In the genomic region with DNA sequence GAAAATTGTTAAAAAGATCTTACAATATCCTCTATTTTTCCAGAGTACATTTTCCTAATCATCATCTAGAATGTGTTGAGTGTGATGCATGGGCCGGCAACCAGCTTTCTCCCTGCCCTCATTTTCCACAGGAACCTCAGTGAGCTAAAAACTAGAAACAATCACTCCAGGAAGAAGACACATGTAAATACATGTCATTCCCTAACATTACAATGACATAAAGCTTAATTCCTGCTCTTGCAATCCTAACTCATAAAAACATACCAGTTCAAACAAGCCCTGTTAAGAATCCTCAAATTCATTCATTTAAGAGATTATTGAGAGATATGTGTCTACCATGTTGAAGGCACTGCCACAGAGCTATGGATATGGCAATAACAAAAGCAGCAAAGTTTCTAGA, we compare ENCODE assay signal across 22 cellular contexts.
"Had no signal": no experiment of that assay in that cellular context is flagged by ENCODE, and none has a peak within 500 bp of the region (broad histone marks: within the 10 kb centered on the region; RNA-seq: fewer than 3 reads in every experiment).

No MANE protein-coding gene starts in this region.

- DNase-seq: central memory CD4-positive, alpha-beta T cell; cortex of kidney; effector memory CD8-positive, alpha-beta T cell; erythroblast; foreskin melanocyte; heart right ventricle; immature natural killer cell; kidney; left cardiac atrium; left ventricle myocardium superior; occipital lobe; pancreas; right cardiac atrium; stimulated activated CD4-positive, alpha-beta T cell treated with anti-CD3 and anti-CD28 coated beads, Interleukin-12 subunit alpha, Interleukin-12 subunit beta, amount 100 ng/mL, for 4 hours; stimulated activated naive CD4-positive, alpha-beta T cell; stomach; substantia nigra; trophoblast cell had no signal

- FAIRE-seq: kidney, pancreas had no signal

- H3K4me3 ChIP-seq: heart right ventricle, mucosa of descending colon, pancreas, stomach, thoracic aorta had no signal

- H3K36me3 Mint-ChIP-seq: immature natural killer cell; natural killer cell treated with Interleukin-12 subunit alpha and Interleukin-12 subunit beta and Interleukin-15 and Interleukin-18, amount 100 ng/mL, for 72 hours had no signal

- H3K9me3 ChIP-seq: heart right ventricle, mucosa of descending colon, pancreas, stomach, thoracic aorta had no signal

- H3K9me3 Mint-ChIP-seq: effector memory CD8-positive, alpha-beta T cell; immature natural killer cell; natural killer cell treated with Interleukin-12 subunit alpha and Interleukin-12 subunit beta and Interleukin-15 and Interleukin-18, amount 100 ng/mL, for 72 hours had no signal

- H3K27ac ChIP-seq: heart right ventricle, pancreas, stomach, thoracic aorta had no signal

- ATAC-seq: effector memory CD8-positive, alpha-beta T cell; heart right ventricle; left cardiac atrium; left ventricle myocardium superior; natural killer cell treated with Interleukin-12 subunit alpha and Interleukin-12 subunit beta and Interleukin-15 and Interleukin-18, amount 100 ng/mL, for 72 hours; right cardiac atrium had no signal

- H3K4me3 Mint-ChIP-seq: effector memory CD8-positive, alpha-beta T cell; immature natural killer cell; natural killer cell treated with Interleukin-12 subunit alpha and Interleukin-12 subunit beta and Interleukin-15 and Interleukin-18, amount 100 ng/mL, for 72 hours had no signal

- H3K4me1 Mint-ChIP-seq: immature natural killer cell had no signal

- H3K27me3 Mint-ChIP-seq: effector memory CD8-positive, alpha-beta T cell; progenitor cell of endocrine pancreas had no signal

- H3K36me3 ChIP-seq: pancreas, stomach, thoracic aorta had no signal

- H3K27ac Mint-ChIP-seq: effector memory CD8-positive, alpha-beta T cell; immature natural killer cell; natural killer cell treated with Interleukin-12 subunit alpha and Interleukin-12 subunit beta and Interleukin-15 and Interleukin-18, amount 100 ng/mL, for 72 hours; progenitor cell of endocrine pancreas had no signal

- H3K27me3 ChIP-seq: heart right ventricle, pancreas, stomach had no signal
